8 cellular contexts compared by ENCODE assay signal in the genomic region with DNA sequence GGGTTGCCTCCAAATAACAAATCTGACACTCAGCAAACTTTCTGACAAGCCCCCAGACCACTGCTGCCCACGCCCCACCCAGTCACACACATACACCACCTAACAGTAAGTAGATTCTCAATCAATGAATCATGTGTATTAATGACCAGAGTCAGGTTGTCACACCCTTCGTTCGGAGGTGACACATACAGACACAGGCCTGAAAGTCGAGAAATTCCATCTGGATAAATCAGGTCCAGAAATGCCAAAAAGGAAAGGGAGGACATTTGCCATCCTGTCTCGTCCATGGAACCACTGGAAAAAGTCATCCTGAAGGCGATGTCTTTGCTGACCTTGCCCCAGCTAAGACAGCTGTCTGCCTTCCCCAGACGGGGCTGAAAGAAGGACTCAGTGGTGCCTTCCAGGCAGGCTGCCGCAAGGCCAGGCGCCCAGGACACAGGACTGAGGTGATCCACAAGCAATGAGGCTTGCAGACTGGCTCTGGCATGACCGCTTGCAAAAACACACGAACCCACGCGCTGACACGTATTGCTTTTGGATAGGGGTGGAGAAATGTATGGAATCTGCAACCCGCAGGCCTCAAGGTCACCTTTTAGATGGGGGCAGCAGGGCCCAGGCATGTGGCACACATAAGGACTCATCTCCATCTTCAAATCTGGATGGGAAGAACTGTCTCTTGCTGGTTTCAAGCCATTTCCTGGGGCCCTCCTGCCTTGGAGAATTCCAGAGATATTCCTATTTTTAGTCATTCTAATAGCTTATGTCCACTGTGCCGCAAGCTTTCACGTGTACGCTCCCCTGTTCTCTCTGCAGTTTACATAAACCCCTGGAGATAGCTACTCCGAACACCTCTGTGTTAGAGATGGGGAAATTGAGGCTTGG. TPM values are rescaled to one million over a fixed set of nuclear protein-coding genes. Genes with fewer than 3 reads are reported as not detected.
A peak's percentile ranks its signal among the peaks of the same experiment; 100 is the strongest.
DNase-seq lines count a peak whose midpoint lies in the region; ATAC-seq lines count a peak whose summit lies in the region.

No MANE protein-coding gene starts in this region.

- H3K4me3 Mint-ChIP-seq in activated CD8-positive, alpha-beta memory T cell treated with anti-CD3 and anti-CD28 coated beads, Interleukin-2, amount 10 ng/mL, durations not matched to agents 7 days and 5 days = no peak overlapping the region
- H3K4me3 Mint-ChIP-seq in activated T-helper 2 cell treated with anti-CD3 and anti-CD28 coated beads, Interferon-gamma antibody, Interleukin-2, Interleukin-4, amounts not matched to agents 10 μg/mL and 5 μg/mL and 100 μg/mL, durations not matched to agents 14 hours and 24 hours and 36 hours (ENCODE audit: low read depth) = no peak overlapping the region
- H3K4me3 Mint-ChIP-seq in stimulated activated naive CD8-positive, alpha-beta T cell treated with anti-CD3 and anti-CD28 coated beads, Interleukin-15, amount 100 ng/mL, for 72 hours = peak overlapping the region; percentile 14 to 72

- H3K9me3 ChIP-seq in right cardiac atrium (ENCODE audit: control insufficient read depth, low read length) = no peaks in the 10 kb centered on the region

- H3K27ac ChIP-seq in right cardiac atrium (ENCODE audit: low read length) = peak overlapping the region; percentile 90

- H3K27me3 ChIP-seq in right cardiac atrium (ENCODE audit: control insufficient read depth, insufficient read depth) = no peaks in the 10 kb centered on the region

- H3K4me3 ChIP-seq in right cardiac atrium (ENCODE audit: low read length) = no peak overlapping the region

- no peak for DNase-seq in activated CD8-positive, alpha-beta memory T cell treated with anti-CD3 and anti-CD28 coated beads, Interleukin-2, amount 10 ng/mL, durations not matched to agents 7 days and 5 days
- DNase-seq in activated CD8-positive, alpha-beta memory T cell treated with anti-CD3 and anti-CD28 coated beads for 24 hours = no peak
- no peak for DNase-seq in activated T-helper 2 cell treated with anti-CD3 and anti-CD28 coated beads, Interferon-gamma antibody, Interleukin-2, Interleukin-4, amounts not matched to agents 10 μg/mL and 5 μg/mL and 100 μg/mL, durations not matched to agents 14 hours and 24 hours and 36 hours (ENCODE audit: low spot score)
- DNase-seq in right cardiac atrium (no peak), NCI-H1417 treated with DMSO at 0.1 percent for 48 hours (lab: John Stamatoyannopoulos, UW) (no peak)
- no peak for DNase-seq in stimulated activated naive CD8-positive, alpha-beta T cell treated with anti-CD3 and anti-CD28 coated beads, Interleukin-15, amount 100 ng/mL, for 72 hours

- no peaks in the 10 kb centered on the region for H3K27me3 Mint-ChIP-seq in activated CD8-positive, alpha-beta memory T cell treated with anti-CD3 and anti-CD28 coated beads, Interleukin-2, amount 10 ng/mL, durations not matched to agents 7 days and 5 days
- H3K27me3 Mint-ChIP-seq in activated T-helper 2 cell treated with anti-CD3 and anti-CD28 coated beads, Interferon-gamma antibody, Interleukin-2, Interleukin-4, amounts not matched to agents 10 μg/mL and 5 μg/mL and 100 μg/mL, durations not matched to agents 14 hours and 24 hours and 36 hours (ENCODE audit: low read depth) = no peaks in the 10 kb centered on the region
- no peaks in the 10 kb centered on the region for H3K27me3 Mint-ChIP-seq in stimulated activated naive CD8-positive, alpha-beta T cell treated with anti-CD3 and anti-CD28 coated beads, Interleukin-15, amount 100 ng/mL, for 72 hours

- H3K9me3 Mint-ChIP-seq in activated CD8-positive, alpha-beta memory T cell treated with anti-CD3 and anti-CD28 coated beads, Interleukin-2, amount 10 ng/mL, durations not matched to agents 7 days and 5 days (ENCODE audit: low read depth) = no peaks in the 10 kb centered on the region
- no peaks in the 10 kb centered on the region for H3K9me3 Mint-ChIP-seq in activated T-helper 2 cell treated with anti-CD3 and anti-CD28 coated beads, Interferon-gamma antibody, Interleukin-2, Interleukin-4, amounts not matched to agents 10 μg/mL and 5 μg/mL and 100 μg/mL, durations not matched to agents 14 hours and 24 hours and 36 hours
- no peaks in the 10 kb centered on the region for H3K9me3 Mint-ChIP-seq in stimulated activated naive CD8-positive, alpha-beta T cell treated with anti-CD3 and anti-CD28 coated beads, Interleukin-15, amount 100 ng/mL, for 72 hours

- peaks cover 43% of the 10 kb centered on the region for H3K36me3 Mint-ChIP-seq in activated CD8-positive, alpha-beta memory T cell treated with anti-CD3 and anti-CD28 coated beads, Interleukin-2, amount 10 ng/mL, durations not matched to agents 7 days and 5 days
- peaks cover 79% of the 10 kb centered on the region for H3K36me3 Mint-ChIP-seq in activated T-helper 2 cell treated with anti-CD3 and anti-CD28 coated beads, Interferon-gamma antibody, Interleukin-2, Interleukin-4, amounts not matched to agents 10 μg/mL and 5 μg/mL and 100 μg/mL, durations not matched to agents 14 hours and 24 hours and 36 hours (ENCODE audit: low read depth)

- peaks cover 13% of the 10 kb centered on the region for H3K4me1 ChIP-seq in right cardiac atrium (ENCODE audit: control insufficient read depth, insufficient read depth, low read length)

- WGBS in right cardiac atrium = 70% methylated on average over 19 of the region's 19 CpGs

- H3K27ac Mint-ChIP-seq in activated CD8-positive, alpha-beta memory T cell treated with anti-CD3 and anti-CD28 coated beads, Interleukin-2, amount 10 ng/mL, durations not matched to agents 7 days and 5 days = peak overlapping the region; percentile 69
- peak overlapping the region; percentile 99 for H3K27ac Mint-ChIP-seq in activated T-helper 2 cell treated with anti-CD3 and anti-CD28 coated beads, Interferon-gamma antibody, Interleukin-2, Interleukin-4, amounts not matched to agents 10 μg/mL and 5 μg/mL and 100 μg/mL, durations not matched to agents 14 hours and 24 hours and 36 hours
- peak overlapping the region in 1 of 2 donors; percentile 82 for H3K27ac Mint-ChIP-seq in stimulated activated naive CD8-positive, alpha-beta T cell treated with anti-CD3 and anti-CD28 coated beads, Interleukin-15, amount 100 ng/mL, for 72 hours

- CTCF ChIA-PET in activated CD8-positive, alpha-beta memory T cell treated with anti-CD3 and anti-CD28 coated beads, Interleukin-2, amount 10 ng/mL, durations not matched to agents 7 days and 5 days (lab: Charles Lee) = interaction anchor here (0.9 kb wide), 1 partner anchor 62 kb away, joined by 3 read pairs; no protein-coding TSS in a partner anchor

- intact Hi-C loops in activated T-helper 2 cell treated with anti-CD3 and anti-CD28 coated beads, Interferon-gamma antibody, Interleukin-2, Interleukin-4, amounts not matched to agents 10 μg/mL and 5 μg/mL and 100 μg/mL, durations not matched to agents 14 hours and 24 hours and 36 hours (cut with micrococcal nuclease) = loop anchor here (5.0 kb wide), 1 partner anchor 184 kb away; no protein-coding TSS in a partner anchor
- intact Hi-C loops in right cardiac atrium (cut with DNase I) = no loop called here

- no peak for ATAC-seq in activated CD8-positive, alpha-beta memory T cell treated with anti-CD3 and anti-CD28 coated beads, Interleukin-2, amount 10 ng/mL, durations not matched to agents 7 days and 5 days
- peak in 1 of 2 donors; percentile 19 for ATAC-seq in right cardiac atrium
- no peak for ATAC-seq in stimulated activated naive CD8-positive, alpha-beta T cell treated with anti-CD3 and anti-CD28 coated beads, Interleukin-15, amount 100 ng/mL, for 72 hours
- no peak for ATAC-seq in GM19351 (IDR thresholded peaks at IDR 0.05; ENCODE audit: unreplicated experiment)
- ATAC-seq in HG03565 (IDR thresholded peaks at IDR 0.05; ENCODE audit: unreplicated experiment) = no peak

- H3K4me1 Mint-ChIP-seq in activated CD8-positive, alpha-beta memory T cell treated with anti-CD3 and anti-CD28 coated beads, Interleukin-2, amount 10 ng/mL, durations not matched to agents 7 days and 5 days = peaks cover 97% of the 10 kb centered on the region
- H3K4me1 Mint-ChIP-seq in activated T-helper 2 cell treated with anti-CD3 and anti-CD28 coated beads, Interferon-gamma antibody, Interleukin-2, Interleukin-4, amounts not matched to agents 10 μg/mL and 5 μg/mL and 100 μg/mL, durations not matched to agents 14 hours and 24 hours and 36 hours (ENCODE audit: low read depth) = peaks cover 88% of the 10 kb centered on the region
- H3K4me1 Mint-ChIP-seq in stimulated activated naive CD8-positive, alpha-beta T cell treated with anti-CD3 and anti-CD28 coated beads, Interleukin-15, amount 100 ng/mL, for 72 hours = peaks cover 98% of the 10 kb centered on the region

RNA-seq across cellular contexts. Expression of a gene that starts 9.0 kb away (rescaled TPM):
- 10 to 100 TPM; 39.9 to 59.0 TPM for total RNA-seq in activated CD8-positive, alpha-beta memory T cell treated with anti-CD3 and anti-CD28 coated beads, Interleukin-2, amount 10 ng/mL, durations not matched to agents 7 days and 5 days
- total RNA-seq in activated T-helper 2 cell treated with anti-CD3 and anti-CD28 coated beads, Interferon-gamma antibody, Interleukin-2, Interleukin-4, amounts not matched to agents 10 μg/mL and 5 μg/mL and 100 μg/mL, durations not matched to agents 14 hours and 24 hours and 36 hours = 67.1 and 68.0 TPM in 2 replicates
- 10 to 100 TPM in 1 of 4 donors, 1 to 10 TPM in 3; 6.8 to 13.3 (median 8.3) TPM for total RNA-seq in right cardiac atrium
- 2.8 TPM for polyA plus RNA-seq in right cardiac atrium

Comparison
In these comparisons a context has a peak if more than half of its experiments do, and no peak if none do; other contexts are left out.
1. H3K4me3 Mint-ChIP-seq: peak in stimulated activated naive CD8-positive, alpha-beta T cell treated with anti-CD3 and anti-CD28 coated beads, Interleukin-15, amount 100 ng/mL, for 72 hours (2 of 2); none in activated CD8-positive, alpha-beta memory T cell treated with anti-CD3 and anti-CD28 coated beads, Interleukin-2, amount 10 ng/mL, durations not matched to agents 7 days and 5 days (single experiment) and activated T-helper 2 cell treated with anti-CD3 and anti-CD28 coated beads, Interferon-gamma antibody, Interleukin-2, Interleukin-4, amounts not matched to agents 10 μg/mL and 5 μg/mL and 100 μg/mL, durations not matched to agents 14 hours and 24 hours and 36 hours (single experiment).